Comparison of ENCODE assay signal across 16 cellular contexts in genomic region chr2:78757191-78757590, GRCh38.
"Had no signal": no experiment of that assay in that cellular context is flagged by ENCODE, and none has a peak within 500 bp of the region (broad histone marks: within the 10 kb centered on the region; RNA-seq: fewer than 3 reads in every experiment).

No MANE protein-coding gene starts in this region.

- H3K27me3 Mint-ChIP-seq: natural killer cell treated with Interleukin-12 subunit alpha and Interleukin-12 subunit beta and Interleukin-15 and Interleukin-18, amount 100 ng/mL, for 72 hours; type B pancreatic cell had no signal

- H3K27me3 ChIP-seq: dorsolateral prefrontal cortex, hepatocyte had no signal

- DNase-seq: cortex of kidney; dorsolateral prefrontal cortex; effector CD8-positive, alpha-beta T cell; head of caudate nucleus; islet precursor cell; mammary epithelial cell; posterior cingulate gyrus; right cardiac atrium; stimulated activated CD4-positive, alpha-beta T cell treated with anti-CD3 and anti-CD28 coated beads, Interleukin-2, amount 100 ng/mL, for 48 hours; stimulated activated naive CD4-positive, alpha-beta T cell treated with Interleukin-2 at 50 U/mL for 16 hours had no signal

- ATAC-seq: left lobe of liver; natural killer cell treated with Interleukin-12 subunit alpha and Interleukin-12 subunit beta and Interleukin-15 and Interleukin-18, amount 100 ng/mL, for 72 hours; right cardiac atrium had no signal

- H3K4me1 Mint-ChIP-seq: mesothelial cell of epicardium had no signal

- H3K4me3 Mint-ChIP-seq: mesothelial cell of epicardium; natural killer cell treated with Interleukin-12 subunit alpha and Interleukin-12 subunit beta and Interleukin-15 and Interleukin-18, amount 100 ng/mL, for 72 hours; type B pancreatic cell had no signal

- H3K27ac Mint-ChIP-seq: mesothelial cell of epicardium; natural killer cell treated with Interleukin-12 subunit alpha and Interleukin-12 subunit beta and Interleukin-15 and Interleukin-18, amount 100 ng/mL, for 72 hours; type B pancreatic cell had no signal

- H3K4me3 ChIP-seq: dorsolateral prefrontal cortex, hepatocyte, smooth muscle cell had no signal
